Comparison of ENCODE assay signal across 26 cellular contexts in genomic region chr6:134015719-134016557, GRCh38. TPM values are rescaled to one million over a fixed set of nuclear protein-coding genes. Genes with fewer than 3 reads are reported as not detected.
DNase-seq lines count a peak whose midpoint lies in the region; ATAC-seq and TF ChIP-seq lines count a peak whose summit lies in the region.
"Had no signal": no experiment of that assay in that cellular context is flagged by ENCODE, and none has a peak within 500 bp of the region (broad histone marks: within the 10 kb centered on the region; RNA-seq: fewer than 3 reads in every experiment).

No MANE protein-coding gene starts in this region.

- TF ChIP-seq CTCF in MCF 10A (IDR thresholded peaks at IDR 0.05; ENCODE audit: unreplicated experiment) = no peak
- TF ChIP-seq CTCF in adrenal gland (IDR thresholded peaks at IDR 0.05) = no peak
- no peak for TF ChIP-seq CTCF in testis (IDR thresholded peaks at IDR 0.05)

- H3K4me3 Mint-ChIP-seq in MCF 10A (ENCODE audit: unreplicated experiment) = no peak overlapping the region
- H3K4me3 Mint-ChIP-seq: CD8-positive, alpha-beta memory T cell; GM23338; IgD-negative memory B cell had no signal

- ATAC-seq in left colon = peak; percentile 75
- no peak for ATAC-seq in GM19395 (IDR thresholded peaks at IDR 0.05; ENCODE audit: unreplicated experiment)

- DNase-seq in T47D (ENCODE audit: low read depth in 1 of 2, low spot score in 1 of 2) = peak; percentile 18 to 47
- no peak for DNase-seq in MCF 10A (ENCODE audit: unreplicated experiment)
- peak; percentile 48 for DNase-seq in NCI-H69 (lab: John Stamatoyannopoulos, UW)
- DNase-seq in left colon = no peak
- DNase-seq in adrenal gland = no peak
- DNase-seq in activated CD4-positive, alpha-beta T cell treated with anti-CD3 and anti-CD28 coated beads, Interleukin-2, amount 50 U/mL, for 48 hours = no peak
- no peak for DNase-seq in testis
- DNase-seq: 8988T; AML-193; C1 segment of cervical spinal cord; Calu3; CD8-positive, alpha-beta memory T cell; DMS153; MV-4-11; NCI-H1694 treated with DMSO at 0.1 percent for 48 hours; NCI-H2081 treated with DMSO at 0.1 percent for 48 hours; NCI-H2171 treated with DMSO at 0.1 percent for 48 hours; NCI-H446; NCI-H526; SIG-M5; SK-N-SH had no signal

- in situ Hi-C loops in T47D (cut with HindIII; ENCODE audit: low pct_unique_long_range_greater_than_20kb, low sequenced_read_pairs) = no loop called here

- no peak overlapping the region for H3K27ac ChIP-seq in adrenal gland
- H3K27ac ChIP-seq in testis = no peak overlapping the region
- H3K27ac ChIP-seq: PC-9 had no signal

- POLR2A ChIA-PET in MCF 10A (lab: Yijun Ruan, JAX) = interaction anchor here (0.6 to 1.5 kb wide), 3 partner anchors 11 to 25 kb away, joined by 3 to 5 read pairs (median 4); no protein-coding TSS in a partner anchor

- no peaks in the 10 kb centered on the region for H3K9me3 ChIP-seq in adrenal gland (replicated peaks in 1 of 3)
- no peaks in the 10 kb centered on the region for H3K9me3 ChIP-seq in testis
- H3K9me3 ChIP-seq: HAP-1, SK-N-SH had no signal

- H3K27me3 Mint-ChIP-seq in MCF 10A (ENCODE audit: insufficient read depth, unreplicated experiment) = no peaks in the 10 kb centered on the region
- H3K27me3 Mint-ChIP-seq: IgD-negative memory B cell had no signal

- H3K9me3 Mint-ChIP-seq in MCF 10A (ENCODE audit: unreplicated experiment) = peaks cover 7% of the 10 kb centered on the region
- H3K9me3 Mint-ChIP-seq: CD8-positive, alpha-beta memory T cell; GM23338; IgD-negative memory B cell had no signal

- intact Hi-C loops in MCF 10A (cut with micrococcal nuclease) (no loop called here), left colon (cut with DNase I, micrococcal nuclease) (no loop called here), adrenal gland (cut with DNase I) (no loop called here), testis (cut with DNase I; ENCODE audit: low total_unique reads) (no loop called here)

- H3K4me3 ChIP-seq in adrenal gland = no peak overlapping the region
- H3K4me3 ChIP-seq in testis = no peak overlapping the region
- H3K4me3 ChIP-seq: GM23338, HAP-1, PC-9 had no signal

- TF ChIP-seq POLR2A in adrenal gland (IDR thresholded peaks at IDR 0.05) = no peak
- TF ChIP-seq POLR2A in testis (IDR thresholded peaks at IDR 0.05) = no peak

- H3K4me1 Mint-ChIP-seq in MCF 10A (ENCODE audit: insufficient read depth, unreplicated experiment) = peaks cover 4% of the 10 kb centered on the region
- H3K4me1 Mint-ChIP-seq: CD8-positive, alpha-beta memory T cell; IgD-negative memory B cell had no signal

- H3K36me3 ChIP-seq in adrenal gland (replicated peaks in 1 of 2) (no peaks in the 10 kb centered on the region), testis (ENCODE audit: low read depth, missing control alignments) (no peaks in the 10 kb centered on the region)
- H3K36me3 ChIP-seq: HAP-1 had no signal

- CTCF ChIA-PET in MCF 10A (lab: Yijun Ruan, JAX) = interaction anchor here (1.0 to 2.0 kb wide), 3 partner anchors 47 to 95 kb away, joined by 3 to 11 read pairs (median 3); no protein-coding TSS in a partner anchor

- H3K4me1 ChIP-seq in adrenal gland (replicated peaks in 1 of 2) (no peaks in the 10 kb centered on the region), testis (no peaks in the 10 kb centered on the region)

- WGBS in adrenal gland, 4 donors = 69 to 79% (median 75%) methylated on average over 5 of the region's 5 CpGs
- 87 to 89% methylated on average over 5 of the region's 5 CpGs for WGBS in testis, 2 donors

- no peak overlapping the region for H3K27ac Mint-ChIP-seq in MCF 10A (ENCODE audit: low read depth, unreplicated experiment)
- H3K27ac Mint-ChIP-seq: GM23338, IgD-negative memory B cell had no signal

- no TSS peak for BruUV-seq in MCF 10A (replicated peaks; lab: Mats Ljungman, UMichigan)

- H3K36me3 Mint-ChIP-seq in MCF 10A (ENCODE audit: insufficient read depth, unreplicated experiment) = no peaks in the 10 kb centered on the region
- H3K36me3 Mint-ChIP-seq: CD8-positive, alpha-beta memory T cell had no signal

- H3K27me3 ChIP-seq in adrenal gland (no peaks in the 10 kb centered on the region), testis (no peaks in the 10 kb centered on the region)

RNA-seq across cellular contexts. Expression of gene SLC2A12, which starts 36.5 kb away (rescaled TPM):
- 0.10 TPM in 1 of 2 replicates, not detected in the other for total RNA-seq in MCF 10A (2022)
- total RNA-seq in left colon = 1 to 10 TPM in 1 of 2 donors, under 1 TPM in 1; 0.67 to 1.3 TPM
- total RNA-seq in adrenal gland = 1 to 10 TPM in 5 of 8 donors, under 1 TPM in 3; 0.49 to 2.4 (median 1.8) TPM
- 1 to 10 TPM in 1 of 3 donors, under 1 TPM in 2; 0.37 to 1.5 (median 0.40) TPM for polyA plus RNA-seq in adrenal gland
- total RNA-seq in testis = under 1 TPM; 0.63 to 0.74 TPM
- polyA plus RNA-seq in testis (ENCODE audit: insufficient read depth, low read depth, low replicate concordance) = 0.65 TPM
- total RNA-seq: CD8-positive, alpha-beta memory T cell had no signal
- polyA plus RNA-seq: CD8-positive, alpha-beta memory T cell; IgD-negative memory B cell had no signal

Comparison
In these comparisons a context has a peak if more than half of its experiments do, and no peak if none do; other contexts are left out.
1. DNase-seq: peak in T47D (2 of 2) and NCI-H69 (single experiment); none in MCF 10A (single experiment), left colon (0 of 2), adrenal gland (0 of 7), activated CD4-positive, alpha-beta T cell treated with anti-CD3 and anti-CD28 coated beads, Interleukin-2, amount 50 U/mL, for 48 hours (0 of 2) and testis (single experiment).